8 cellular contexts compared by ENCODE assay signal in genomic region chr1:39960461-39960958, GRCh38. TPM values are rescaled to one million over a fixed set of nuclear protein-coding genes. Genes with fewer than 3 reads are reported as not detected.
DNase-seq lines count a peak whose midpoint lies in the region; ATAC-seq and TF ChIP-seq lines count a peak whose summit lies in the region.

No MANE protein-coding gene starts in this region.

- peak overlapping the region; percentile 56 to 87 for H3K4me3 Mint-ChIP-seq in CD14-positive monocyte

- H3K27me3 ChIP-seq in RWPE2 (ENCODE audit: insufficient read depth, poor library complexity, severe bottlenecking), result no peaks in the 10 kb centered on the region
- no peaks in the 10 kb centered on the region for H3K27me3 ChIP-seq in esophagus squamous epithelium
- no peaks in the 10 kb centered on the region for H3K27me3 ChIP-seq in transverse colon
- no peaks in the 10 kb centered on the region for H3K27me3 ChIP-seq in osteoblast (ENCODE audit: insufficient read depth, low read length)

- H3K27ac ChIP-seq in RWPE2 (ENCODE audit: poor library complexity, severe bottlenecking) (peak overlapping the region; percentile 57), esophagus squamous epithelium (peak overlapping the region; percentile 62 to 88 (median 82)), transverse colon (peak overlapping the region; percentile 35 to 69 (median 48)), osteoblast (ENCODE audit: low read depth, low read length) (no peak overlapping the region)

- TF ChIP-seq EP300 in transverse colon (IDR thresholded peaks at IDR 0.05; ENCODE audit: low read depth), result no peak

- H3K36me3 ChIP-seq in RWPE2 (ENCODE audit: low read depth), result peaks cover 82% of the 10 kb centered on the region
- peaks cover 0 to 55% (median 0%) of the 10 kb centered on the region in 3 donors for H3K36me3 ChIP-seq in esophagus squamous epithelium
- no peaks in the 10 kb centered on the region for H3K36me3 ChIP-seq in transverse colon
- H3K36me3 ChIP-seq in osteoblast (ENCODE audit: insufficient read depth, low read length), result peaks cover 34% of the 10 kb centered on the region

- 9 to 15% methylated on average over 4 of the region's 12 CpGs for WGBS in esophagus squamous epithelium, 2 donors
- 58% methylated on average over 7 of the region's 12 CpGs; no CpG with 5 or more reads in 1 of the 2 donors for WGBS in transverse colon (ENCODE audit: low coverage in 1 of 2), 2 donors

- H3K9me3 ChIP-seq in RWPE2 (ENCODE audit: severe bottlenecking) (no peaks in the 10 kb centered on the region), esophagus squamous epithelium (no peaks in the 10 kb centered on the region), transverse colon (no peaks in the 10 kb centered on the region), osteoblast (ENCODE audit: low read depth, low read length) (no peaks in the 10 kb centered on the region)

- H3K4me1 ChIP-seq in RWPE2 (ENCODE audit: insufficient read depth, poor library complexity, severe bottlenecking) (peaks cover 21% of the 10 kb centered on the region), esophagus squamous epithelium (peaks cover 14 to 63% (median 44%) of the 10 kb centered on the region in 3 donors), transverse colon (peaks cover 5 to 30% (median 25%) of the 10 kb centered on the region in 4 donors), osteoblast (ENCODE audit: insufficient read depth, low read length) (peaks cover 8% of the 10 kb centered on the region)

- H3K36me3 Mint-ChIP-seq in CD14-positive monocyte, result peaks cover 37 to 59% of the 10 kb centered on the region in 2 donors

- H3K4me3 ChIP-seq in RWPE2 (ENCODE audit: severe bottlenecking), result no peak overlapping the region
- peak overlapping the region in 1 of 4 donors; percentile 31 for H3K4me3 ChIP-seq in esophagus squamous epithelium
- H3K4me3 ChIP-seq in transverse colon, result no peak overlapping the region
- no peak overlapping the region for H3K4me3 ChIP-seq in osteoblast (ENCODE audit: insufficient read depth, low read length)

- H3K9me3 Mint-ChIP-seq in CD14-positive monocyte, result peaks cover 0 to 2% (median 0%) of the 10 kb centered on the region in 7 donors

- DNase-seq in CD14-positive monocyte (ENCODE audit: low spot score), result peak; percentile 80
- peak; percentile 41 for DNase-seq in KG1 (lab: John Stamatoyannopoulos, UW)
- peak; percentile 74 for DNase-seq in RWPE2 (ENCODE audit: low spot score)
- peak; percentile 33 for DNase-seq in esophagus squamous epithelium (lab: John Stamatoyannopoulos, UW)
- DNase-seq in transverse colon, result peak; percentile 74
- no peak for DNase-seq in SK-N-DZ (ENCODE audit: low spot score)
- DNase-seq in osteoblast (ENCODE audit: insufficient read length, low spot score, missing footprints), result no peak

- no peak overlapping the region for H3K4me2 ChIP-seq in osteoblast (ENCODE audit: insufficient read depth, low read length)

- in situ Hi-C loops in transverse colon (cut with MboI; ENCODE audit: low pct_ligation_motif_present in 1 of 4, low pct_unique_long_range_greater_than_20kb in 1 of 4, low sequenced_read_pairs in 3 of 4), result no loop called here

- peak overlapping the region; percentile 83 to 96 (median 92) for H3K27ac Mint-ChIP-seq in CD14-positive monocyte

- peak; percentile 61 for ATAC-seq in GM18867 (IDR thresholded peaks at IDR 0.05; ENCODE audit: unreplicated experiment)
- peak; percentile 47 for ATAC-seq in RWPE2 (ENCODE audit: low read depth)

- no peak overlapping the region for H2AFZ ChIP-seq in osteoblast (ENCODE audit: low read length)

- H3K4me1 Mint-ChIP-seq in CD14-positive monocyte, result peaks cover 86% of the 10 kb centered on the region

- H4K20me1 ChIP-seq in osteoblast (ENCODE audit: insufficient read depth, low read length), result no peaks in the 10 kb centered on the region

- TF ChIP-seq CTCF in CD14-positive monocyte (IDR thresholded peaks at IDR 0.05) (no peak), RWPE2 (IDR thresholded peaks at IDR 0.05; ENCODE audit: poor library complexity, severe bottlenecking) (no peak), esophagus squamous epithelium (IDR thresholded peaks at IDR 0.05) (no peak), transverse colon (IDR thresholded peaks at IDR 0.05) (no peak), osteoblast (IDR thresholded peaks at IDR 0.05; ENCODE audit: extremely low read depth, low read depth, low read length) (no peak)

- H3K79me2 ChIP-seq in osteoblast (ENCODE audit: insufficient read depth, low read length), result peaks cover 14% of the 10 kb centered on the region

- H3K27me3 Mint-ChIP-seq in CD14-positive monocyte (ENCODE audit: low read depth in 3 of 3), result peaks cover 0 to 2% (median 0%) of the 10 kb centered on the region in 3 donors

- intact Hi-C loops in CD14-positive monocyte (cut with micrococcal nuclease) (no loop called here), esophagus squamous epithelium (cut with DNase I) (no loop called here), transverse colon (cut with DNase I; ENCODE audit: low total_unique reads) (no loop called here)

- peak in 1 of 4 donors; percentile 41 for TF ChIP-seq POLR2A in esophagus squamous epithelium (IDR thresholded peaks at IDR 0.05)
- TF ChIP-seq POLR2A in transverse colon (IDR thresholded peaks at IDR 0.05), result no peak

RNA-seq across cellular contexts. Expression of gene MFSD2A, which starts 5.6 kb away (rescaled TPM):
- polyA plus RNA-seq in CD14-positive monocyte, result 1 to 10 TPM; 6.8 to 7.9 TPM
- total RNA-seq in esophagus squamous epithelium (10 to 100 TPM; 20.4 to 49.1 (median 30.8) TPM), transverse colon (10 to 100 TPM in 3 of 4 donors, 1 to 10 TPM in 1; 2.0 to 79.3 (median 13.1) TPM), osteoblast (3.5 and 3.6 TPM in 2 replicates)
- polyA plus RNA-seq in SK-N-DZ (2014; cell fraction: cytosol; rRNA removed), result 6.4 and 9.9 TPM in 2 replicates
- polyA plus RNA-seq in SK-N-DZ (2014; cell fraction: nucleus; rRNA removed), result 13.5 and 19.3 TPM in 2 replicates

RNA-seq across cellular contexts. Expression of gene MYCL, which starts 58.8 kb away (rescaled TPM):
- 10 to 100 TPM; 74.7 to 84.0 TPM for polyA plus RNA-seq in CD14-positive monocyte
- total RNA-seq in esophagus squamous epithelium (10 to 100 TPM; 15.4 to 27.6 (median 24.8) TPM), transverse colon (10 to 100 TPM; 14.2 to 27.3 (median 15.8) TPM), osteoblast (0.72 and 0.88 TPM in 2 replicates)
- polyA plus RNA-seq in SK-N-DZ (2014; cell fraction: cytosol; rRNA removed), result 4.7 and 6.8 TPM in 2 replicates
- polyA plus RNA-seq in SK-N-DZ (2014; cell fraction: nucleus; rRNA removed), result 3.6 and 6.5 TPM in 2 replicates

Comparison
In these comparisons a context has a peak if more than half of its experiments do, and no peak if none do; other contexts are left out.
1. DNase-seq: peak in CD14-positive monocyte (single experiment), KG1 (single experiment), RWPE2 (single experiment), esophagus squamous epithelium (single experiment) and transverse colon (single experiment); none in SK-N-DZ (single experiment) and osteoblast (single experiment).